ENCODE assay signal across 9 cellular contexts in genomic region chr2:85396531-85397470, GRCh38. TPM values are rescaled to one million over a fixed set of nuclear protein-coding genes. Genes with fewer than 3 reads are reported as not detected.
DNase-seq lines count a peak whose midpoint lies in the region; ATAC-seq and TF ChIP-seq lines count a peak whose summit lies in the region.
"Had no signal": no experiment of that assay in that cellular context is flagged by ENCODE, and none has a peak within 500 bp of the region (broad histone marks: within the 10 kb centered on the region; RNA-seq: fewer than 3 reads in every experiment).

No MANE protein-coding gene starts in this region.

- H3K4me1 Mint-ChIP-seq in WTC11 = peaks cover 13% of the 10 kb centered on the region
- H3K4me1 Mint-ChIP-seq in neural progenitor cell = no peaks in the 10 kb centered on the region

- no peak overlapping the region for H3K4me2 ChIP-seq in neural progenitor cell

- H3K27ac Mint-ChIP-seq in WTC11 (peak overlapping the region; percentile 12; the same call in 1 of the 2 replicates), neural progenitor cell (no peak overlapping the region)

- TF ChIP-seq POLR2A in suprapubic skin (IDR thresholded peaks at IDR 0.05) = no peak

- no peak for TF ChIP-seq EP300 in suprapubic skin (IDR thresholded peaks at IDR 0.05)

- H3K36me3 Mint-ChIP-seq in WTC11 (peaks cover 37% of the 10 kb centered on the region), neural progenitor cell (no peaks in the 10 kb centered on the region)

- H3K36me3 ChIP-seq in suprapubic skin (peaks cover 56% of the 10 kb centered on the region), neural progenitor cell (no peaks in the 10 kb centered on the region)

- H4K20me1 ChIP-seq in neural progenitor cell (ENCODE audit: low read depth) = no peaks in the 10 kb centered on the region

- TF ChIP-seq CTCF in WTC11 (IDR thresholded peaks at IDR 0.05) = no peak
- TF ChIP-seq CTCF in suprapubic skin (IDR thresholded peaks at IDR 0.05) = no peak
- TF ChIP-seq CTCF in GM10266 (IDR thresholded peaks at IDR 0.05; ENCODE audit: control insufficient read depth, insufficient read depth, low read depth, missing control alignments) = no peak
- no peak for TF ChIP-seq CTCF in neural progenitor cell (IDR thresholded peaks at IDR 0.05)

- POLR2A ChIA-PET in WTC11 (lab: Charles Lee) = no interaction called here

- H3K27me3 Mint-ChIP-seq in WTC11 (ENCODE audit: low read depth) (no peaks in the 10 kb centered on the region), neural progenitor cell (ENCODE audit: insufficient read depth, low read depth) (peaks cover 6% of the 10 kb centered on the region)

- DNase-seq in SIG-M5 treated with dmso at 0.1 percent for 504 hours (lab: John Stamatoyannopoulos, UW; ENCODE audit: unreplicated experiment) (peak; percentile 43), SIG-M5 (lab: John Stamatoyannopoulos, UW) (no peak), WTC11 (ENCODE audit: low spot score) (no peak), left kidney (ENCODE audit: low read depth, low spot score) (peak; percentile 65), suprapubic skin (ENCODE audit: low spot score in 2 of 2) (peak in 1 of 2 donors; percentile 44), GM10266 (ENCODE audit: extremely low spot score) (no peak), neural progenitor cell (ENCODE audit: low spot score) (no peak)
- DNase-seq: KBM-7 had no signal

- H3K27me3 ChIP-seq in suprapubic skin (no peaks in the 10 kb centered on the region), neural progenitor cell (no peaks in the 10 kb centered on the region)

- ATAC-seq in WTC11 = no peak
- no peak for ATAC-seq in GM21737 (IDR thresholded peaks at IDR 0.05; ENCODE audit: unreplicated experiment)

- H3K9me3 ChIP-seq in suprapubic skin = no peaks in the 10 kb centered on the region
- H3K9me3 ChIP-seq in neural progenitor cell (ENCODE audit: low read depth) = no peaks in the 10 kb centered on the region

- H3K4me1 ChIP-seq in suprapubic skin (peaks cover 47% of the 10 kb centered on the region), neural progenitor cell (no peaks in the 10 kb centered on the region)

- no peaks in the 10 kb centered on the region for H3K9me3 Mint-ChIP-seq in WTC11
- no peaks in the 10 kb centered on the region for H3K9me3 Mint-ChIP-seq in neural progenitor cell

- no peak overlapping the region for H2AFZ ChIP-seq in neural progenitor cell (replicated peaks)

- H3F3A ChIP-seq in neural progenitor cell (ENCODE audit: low read depth) = no peaks in the 10 kb centered on the region

- no peaks in the 10 kb centered on the region for H3K79me2 ChIP-seq in neural progenitor cell (ENCODE audit: low read depth)

- peak overlapping the region; percentile 3 for H3K4me3 ChIP-seq in suprapubic skin
- H3K4me3 ChIP-seq in neural progenitor cell = no peak overlapping the region

- CTCF ChIA-PET in WTC11 (lab: Charles Lee) = interaction anchor here (1.4 kb wide), 1 partner anchor 155 kb away, joined by 3 read pairs; no protein-coding TSS in a partner anchor

- no peak overlapping the region for H3K9ac ChIP-seq in neural progenitor cell

- H3K4me3 Mint-ChIP-seq in WTC11 (no peak overlapping the region), neural progenitor cell (no peak overlapping the region)

- 34% methylated on average over 5 of the region's 5 CpGs for WGBS in suprapubic skin

- peak overlapping the region; percentile 71 for H3K27ac ChIP-seq in suprapubic skin
- no peak overlapping the region for H3K27ac ChIP-seq in neural progenitor cell

TF ChIP-seq in WTC11, 78 proteins besides CTCF, POLR2A, EP300 and RAD21:
- TF ChIP-seq GRHL2 (CRISPR knock-in tag; IDR thresholded peaks at IDR 0.05; ENCODE audit: insufficient replicate concordance, severe bottlenecking) (no peak), ZNF138 (CRISPR knock-in tag; conservative IDR thresholded peaks at IDR 0.05) (no peak), E2F5 (CRISPR knock-in tag; IDR thresholded peaks at IDR 0.05) (no peak)
- TF ChIP-seq, protein P1, sequence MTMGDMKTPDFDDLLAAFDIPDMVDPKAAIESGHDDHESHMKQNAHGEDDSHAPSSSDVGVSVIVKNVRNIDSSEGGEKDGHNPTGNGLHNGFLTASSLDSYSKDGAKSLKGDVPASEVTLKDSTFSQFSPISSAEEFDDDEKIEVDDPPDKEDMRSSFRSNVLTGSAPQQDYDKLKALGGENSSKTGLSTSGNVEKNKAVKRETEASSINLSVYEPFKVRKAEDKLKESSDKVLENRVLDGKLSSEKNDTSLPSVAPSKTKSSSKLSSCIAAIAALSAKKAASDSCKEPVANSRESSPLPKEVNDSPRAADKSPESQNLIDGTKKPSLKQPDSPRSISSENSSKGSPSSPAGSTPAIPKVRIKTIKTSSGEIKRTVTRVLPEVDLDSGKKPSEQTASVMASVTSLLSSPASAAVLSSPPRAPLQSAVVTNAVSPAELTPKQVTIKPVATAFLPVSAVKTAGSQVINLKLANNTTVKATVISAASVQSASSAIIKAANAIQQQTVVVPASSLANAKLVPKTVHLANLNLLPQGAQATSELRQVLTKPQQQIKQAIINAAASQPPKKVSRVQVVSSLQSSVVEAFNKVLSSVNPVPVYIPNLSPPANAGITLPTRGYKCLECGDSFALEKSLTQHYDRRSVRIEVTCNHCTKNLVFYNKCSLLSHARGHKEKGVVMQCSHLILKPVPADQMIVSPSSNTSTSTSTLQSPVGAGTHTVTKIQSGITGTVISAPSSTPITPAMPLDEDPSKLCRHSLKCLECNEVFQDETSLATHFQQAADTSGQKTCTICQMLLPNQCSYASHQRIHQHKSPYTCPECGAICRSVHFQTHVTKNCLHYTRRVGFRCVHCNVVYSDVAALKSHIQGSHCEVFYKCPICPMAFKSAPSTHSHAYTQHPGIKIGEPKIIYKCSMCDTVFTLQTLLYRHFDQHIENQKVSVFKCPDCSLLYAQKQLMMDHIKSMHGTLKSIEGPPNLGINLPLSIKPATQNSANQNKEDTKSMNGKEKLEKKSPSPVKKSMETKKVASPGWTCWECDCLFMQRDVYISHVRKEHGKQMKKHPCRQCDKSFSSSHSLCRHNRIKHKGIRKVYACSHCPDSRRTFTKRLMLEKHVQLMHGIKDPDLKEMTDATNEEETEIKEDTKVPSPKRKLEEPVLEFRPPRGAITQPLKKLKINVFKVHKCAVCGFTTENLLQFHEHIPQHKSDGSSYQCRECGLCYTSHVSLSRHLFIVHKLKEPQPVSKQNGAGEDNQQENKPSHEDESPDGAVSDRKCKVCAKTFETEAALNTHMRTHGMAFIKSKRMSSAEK (CRISPR knock-in tag; IDR thresholded peaks at IDR 0.05; ENCODE audit: borderline replicate concordance) = no peak

RNA-seq across cellular contexts. Expression of gene CAPG, which starts 13.4 kb away (rescaled TPM):
- 117 to 139 TPM (median 131 TPM) in 3 replicates for total RNA-seq in WTC11 (2021)
- total RNA-seq in suprapubic skin = 100 to 1,000 TPM; 139 to 212 (median 172) TPM
- 23.9 TPM in 2 replicates for total RNA-seq in neural progenitor cell (ENCODE audit: low replicate concordance)

RNA-seq across cellular contexts. Expression of gene SH2D6, which starts 21.7 kb away (rescaled TPM):
- 0.50 to 1.2 TPM (median 0.94 TPM) in 3 replicates for total RNA-seq in WTC11 (2021)
- not detected for total RNA-seq in suprapubic skin
- 0.07 and 0.74 TPM in 2 replicates for total RNA-seq in neural progenitor cell (ENCODE audit: low replicate concordance)

RNA-seq across cellular contexts. Expression of gene ELMOD3, which starts 42.2 kb away (rescaled TPM):
- total RNA-seq in WTC11 (2021) (9.7 to 10.8 TPM (median 10.6 TPM) in 3 replicates), suprapubic skin (10 to 100 TPM; 24.4 to 41.8 (median 30.0) TPM), neural progenitor cell (ENCODE audit: low replicate concordance) (21.5 and 28.1 TPM in 2 replicates)

RNA-seq across cellular contexts. Expression of gene RETSAT, which starts 42.5 kb away (rescaled TPM):
- total RNA-seq in WTC11 (2021) (18.9 to 24.4 TPM (median 21.6 TPM) in 3 replicates), suprapubic skin (100 to 1,000 TPM in 3 of 4 donors, 10 to 100 TPM in 1; 92.4 to 126 (median 117) TPM), neural progenitor cell (ENCODE audit: low replicate concordance) (13.3 and 19.0 TPM in 2 replicates)

Comparison
In these comparisons a context has a peak if more than half of its experiments do, and no peak if none do; other contexts are left out.
1. DNase-seq: peak in SIG-M5 treated with dmso at 0.1 percent for 504 hours (single experiment) and left kidney (single experiment); none in SIG-M5 (single experiment), WTC11 (single experiment), GM10266 (single experiment) and neural progenitor cell (single experiment).